Comparison of ENCODE assay signal across 15 cellular contexts in the genomic region with DNA sequence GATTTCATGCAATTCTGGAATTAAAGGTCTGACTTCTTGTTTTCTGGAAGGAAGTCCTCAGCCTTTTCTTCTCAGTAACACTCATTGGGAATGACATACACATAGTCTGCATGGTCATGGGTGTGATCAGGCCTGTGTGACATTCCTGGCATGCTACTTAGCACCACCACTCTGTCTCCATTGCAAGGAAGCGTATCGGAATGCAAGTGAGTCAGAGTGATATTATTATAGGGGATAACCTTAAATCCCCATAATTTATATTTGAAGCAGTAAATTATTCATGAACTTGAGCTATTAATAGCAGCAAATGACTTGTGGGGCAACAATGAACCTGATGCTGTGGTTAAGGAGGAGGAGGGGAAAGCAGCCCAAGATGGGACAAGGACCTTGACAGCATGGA. TPM values are rescaled to one million over a fixed set of nuclear protein-coding genes. Genes with fewer than 3 reads are reported as not detected.
DNase-seq lines count a peak whose midpoint lies in the region; TF ChIP-seq lines count a peak whose summit lies in the region.
"Had no signal": no experiment of that assay in that cellular context is flagged by ENCODE, and none has a peak within 500 bp of the region (broad histone marks: within the 10 kb centered on the region; RNA-seq: fewer than 3 reads in every experiment).

No MANE protein-coding gene starts in this region.

- H3K36me3 Mint-ChIP-seq in activated CD4-positive, alpha-beta memory T cell treated with anti-CD3 and anti-CD28 coated beads for 36 hours, result no peaks in the 10 kb centered on the region
- H3K36me3 Mint-ChIP-seq: stimulated activated naive B cell treated with anti-CD40 and anti-IgM and Interleukin-4, amounts not matched to agents 10 μg/mL and 1 μg/mL and 100 μg/mL, for 72 hours had no signal

- no peak for TF ChIP-seq CTCF in esophagus muscularis mucosa (IDR thresholded peaks at IDR 0.05)

- H3K27ac ChIP-seq in esophagus muscularis mucosa (replicated peaks in 1 of 4), result no peak overlapping the region

- CTCF ChIA-PET in activated CD4-positive, alpha-beta memory T cell treated with anti-CD3 and anti-CD28 coated beads for 36 hours (lab: Charles Lee), result no interaction called here

- H3K4me1 Mint-ChIP-seq in activated CD4-positive, alpha-beta memory T cell treated with anti-CD3 and anti-CD28 coated beads for 36 hours (ENCODE audit: low read depth), result no peaks in the 10 kb centered on the region

- no peaks in the 10 kb centered on the region for H3K9me3 ChIP-seq in esophagus muscularis mucosa

- TF ChIP-seq POLR2A in esophagus muscularis mucosa (IDR thresholded peaks at IDR 0.05; ENCODE audit: low read depth), result no peak

- H3K4me3 ChIP-seq in esophagus muscularis mucosa, result no peak overlapping the region

- H3K9me3 Mint-ChIP-seq in activated CD4-positive, alpha-beta memory T cell treated with anti-CD3 and anti-CD28 coated beads for 36 hours, result no peaks in the 10 kb centered on the region
- H3K9me3 Mint-ChIP-seq: stimulated activated naive B cell treated with anti-CD40 and anti-IgM and Interleukin-4, amounts not matched to agents 10 μg/mL and 1 μg/mL and 100 μg/mL, for 72 hours had no signal

- intact Hi-C loops in esophagus muscularis mucosa (cut with DNase I), result no loop called here
- intact Hi-C loops in activated CD4-positive, alpha-beta memory T cell treated with anti-CD3 and anti-CD28 coated beads for 36 hours (cut with micrococcal nuclease), result no loop called here

- no peak overlapping the region for H3K4me3 Mint-ChIP-seq in activated CD4-positive, alpha-beta memory T cell treated with anti-CD3 and anti-CD28 coated beads for 36 hours
- H3K4me3 Mint-ChIP-seq: stimulated activated naive B cell treated with anti-CD40 and anti-IgM and Interleukin-4, amounts not matched to agents 10 μg/mL and 1 μg/mL and 100 μg/mL, for 72 hours had no signal

- POLR2A ChIA-PET in activated CD4-positive, alpha-beta memory T cell treated with anti-CD3 and anti-CD28 coated beads for 36 hours (lab: Charles Lee), result no interaction called here

- no peaks in the 10 kb centered on the region for H3K36me3 ChIP-seq in esophagus muscularis mucosa

- no peaks in the 10 kb centered on the region for H3K27me3 ChIP-seq in esophagus muscularis mucosa

- no peaks in the 10 kb centered on the region for H3K4me1 ChIP-seq in esophagus muscularis mucosa

- H3K27me3 Mint-ChIP-seq in activated CD4-positive, alpha-beta memory T cell treated with anti-CD3 and anti-CD28 coated beads for 36 hours, result peaks cover 12% of the 10 kb centered on the region

- peak; percentile 75 for DNase-seq in ELR (ENCODE audit: low read depth)
- DNase-seq in RPMI7951 (ENCODE audit: low read depth), result peak; percentile 41
- peak; percentile 19 for DNase-seq in esophagus muscularis mucosa (ENCODE audit: extremely low spot score)
- peak; percentile 78 for DNase-seq in non-pigmented ciliary epithelial cell (ENCODE audit: low read depth)
- no peak for DNase-seq in activated CD4-positive, alpha-beta memory T cell treated with anti-CD3 and anti-CD28 coated beads for 36 hours
- no peak for DNase-seq in KG1 (lab: John Stamatoyannopoulos, UW)
- DNase-seq in NCI-H128 (lab: John Stamatoyannopoulos, UW; ENCODE audit: unreplicated experiment), result no peak
- no peak for DNase-seq in Kasumi-1 (lab: John Stamatoyannopoulos, UW)
- DNase-seq: amygdala; left ventricle myocardium superior; MM.1S; NCI-H226; occipital lobe; stimulated activated naive B cell treated with anti-CD40 and anti-IgM and Interleukin-4, amounts not matched to agents 10 μg/mL and 1 μg/mL and 100 μg/mL, for 72 hours had no signal

- TF ChIP-seq EP300 in esophagus muscularis mucosa (IDR thresholded peaks at IDR 0.05), result no peak

- no peak overlapping the region for H3K27ac Mint-ChIP-seq in activated CD4-positive, alpha-beta memory T cell treated with anti-CD3 and anti-CD28 coated beads for 36 hours
- H3K27ac Mint-ChIP-seq: stimulated activated naive B cell treated with anti-CD40 and anti-IgM and Interleukin-4, amounts not matched to agents 10 μg/mL and 1 μg/mL and 100 μg/mL, for 72 hours had no signal

- 71% methylated on average over 2 of the region's 2 CpGs for WGBS in esophagus muscularis mucosa

RNA-seq across cellular contexts. Expression of gene MAB21L3, which starts 4.3 kb away (rescaled TPM):
- total RNA-seq in RPMI7951 (2014; rRNA removed; shearing (Covaris generic)), result not detected in 2 replicates
- total RNA-seq in esophagus muscularis mucosa, result under 1 TPM in 3 of 4 donors, not detected in 1; under 0.01 to 0.17 (median 0.11) TPM
- total RNA-seq in activated CD4-positive, alpha-beta memory T cell treated with anti-CD3 and anti-CD28 coated beads for 36 hours, result not detected
- total RNA-seq: endothelial cell of umbilical vein, left ventricle myocardium superior had no signal

Comparison
In these comparisons a context has a peak if more than half of its experiments do, and no peak if none do; other contexts are left out.
1. DNase-seq: peak in ELR (single experiment), RPMI7951 (single experiment), esophagus muscularis mucosa (single experiment) and non-pigmented ciliary epithelial cell (single experiment); none in activated CD4-positive, alpha-beta memory T cell treated with anti-CD3 and anti-CD28 coated beads for 36 hours (single experiment), KG1 (single experiment), NCI-H128 (single experiment) and Kasumi-1 (0 of 2).